31 cellular contexts compared by ENCODE assay signal in genomic region chr3:147886889-147887288, GRCh38.
"Had no signal": no experiment of that assay in that cellular context is flagged by ENCODE, and none has a peak within 500 bp of the region (broad histone marks: within the 10 kb centered on the region; RNA-seq: fewer than 3 reads in every experiment).

No MANE protein-coding gene starts in this region.

- H3K27ac ChIP-seq: ascending aorta, Peyer's patch, WERI-Rb-1 had no signal

- H3K4me3 ChIP-seq: ascending aorta, MG63, Peyer's patch had no signal

- H3K4me1 ChIP-seq: ascending aorta, Peyer's patch had no signal

- ATAC-seq: PC-3 had no signal

- DNase-seq: activated CD4-positive, alpha-beta memory T cell treated with anti-CD3 and anti-CD28 coated beads, Interleukin-2, amount 10 ng/mL, durations not matched to agents 7 days and 5 days; activated CD4-positive, alpha-beta T cell treated with anti-CD3 and anti-CD28 coated beads for 1 hour; activated CD4-positive, alpha-beta T cell treated with anti-CD3 and anti-CD28 coated beads for 48 hours; activated CD4-positive, CD25-positive, alpha-beta regulatory T cell; activated gamma-delta T cell; activated naive CD4-positive, alpha-beta T cell treated with Interleukin-2 at 50 U/mL for 16 hours; activated naive CD8-positive, alpha-beta T cell treated with anti-CD3 and anti-CD28 coated beads, Interleukin-2, amount 10 ng/mL, durations not matched to agents 7 days and 5 days; activated T-cell treated with anti-CD3 and anti-CD28 coated beads, Interleukin-2, amount 50 U/mL, for 24 hours; amygdala; Kasumi-1; KG1; MG63; MV-4-11; NCI-H1092; NCI-H146; NCI-H187; NCI-H2029 treated with DMSO at 0.1 percent for 48 hours; NCI-H2107; NCI-H2171 treated with DMSO at 0.1 percent for 48 hours; NCI-H2227 treated with DMSO at 0.1 percent for 48 hours; NCI-H446; NCI-H524; NCI-H69; NK-92 treated with Interleukin-12 subunit alpha and Interleukin-12 subunit beta, amount 100 ng/mL, for 24 hours; PC-3; Peyer's patch; RPMI8226; SIG-M5; T1000; WERI-Rb-1 had no signal

- H3K36me3 ChIP-seq: ascending aorta, MG63, Peyer's patch, WERI-Rb-1 had no signal

- H3K27me3 ChIP-seq: ascending aorta, MG63, Peyer's patch had no signal
